2 cellular contexts compared by ENCODE assay signal in genomic region chr7:47949703-47950102, GRCh38.
TF ChIP-seq lines count a peak whose summit lies in the region.

No MANE protein-coding gene starts in this region.

TF ChIP-seq in GM23338, 12 proteins besides CTCF, POLR2A, EP300 and RAD21:
- TF ChIP-seq STAT1 (IDR thresholded peaks at IDR 0.05; ENCODE audit: unreplicated experiment): no peak
- no peak for TF ChIP-seq NANOG (IDR thresholded peaks at IDR 0.05; ENCODE audit: borderline replicate concordance)
- no peak for TF ChIP-seq ETS1 (IDR thresholded peaks at IDR 0.05)
- TF ChIP-seq CREB1 (CRISPR knock-in tag; IDR thresholded peaks at IDR 0.05; ENCODE audit: low read depth): no peak
- TF ChIP-seq ZNF462 (CRISPR knock-in tag; IDR thresholded peaks at IDR 0.05): no peak
- no peak for TF ChIP-seq REST (IDR thresholded peaks at IDR 0.05; ENCODE audit: unreplicated experiment)
- no peak for TF ChIP-seq EZH2 (IDR thresholded peaks at IDR 0.05; ENCODE audit: low read depth, unreplicated experiment)

TF ChIP-seq in H1, 55 proteins besides CTCF, POLR2A, EP300 and RAD21:
- no peak for TF ChIP-seq KDM4A (IDR thresholded peaks at IDR 0.05; ENCODE audit: low read depth, low read length, severe bottlenecking)
- TF ChIP-seq MAFK (IDR thresholded peaks at IDR 0.05; ENCODE audit: low read depth, low read length): no peak
- no peak for TF ChIP-seq SRF (IDR thresholded peaks at IDR 0.05; ENCODE audit: low read depth, low read length)
- no peak for TF ChIP-seq CHD7 (IDR thresholded peaks at IDR 0.05; ENCODE audit: insufficient replicate concordance, low read length)
- no peak for TF ChIP-seq RXRA (IDR thresholded peaks at IDR 0.05; ENCODE audit: insufficient read depth, low read depth, low read length)
- no peak for TF ChIP-seq EGR1 (IDR thresholded peaks at IDR 0.05; ENCODE audit: borderline replicate concordance, low read depth, low read length)
- TF ChIP-seq TBP (IDR thresholded peaks at IDR 0.05; ENCODE audit: low read depth, low read length): no peak
- TF ChIP-seq KDM1A (IDR thresholded peaks at IDR 0.05; ENCODE audit: borderline replicate concordance, low read length): no peak
- no peak for TF ChIP-seq GABPA (IDR thresholded peaks at IDR 0.05; ENCODE audit: borderline replicate concordance, insufficient read depth, low read length)
- TF ChIP-seq CBX8 (IDR thresholded peaks at IDR 0.05; ENCODE audit: borderline replicate concordance, low read depth, low read length): no peak
- TF ChIP-seq ATF2 (IDR thresholded peaks at IDR 0.05; ENCODE audit: low read length): no peak
- TF ChIP-seq RFX5 (IDR thresholded peaks at IDR 0.05; ENCODE audit: borderline replicate concordance, low read depth, low read length): no peak
- TF ChIP-seq SUZ12 (IDR thresholded peaks at IDR 0.05; ENCODE audit: low read length): no peak
- TF ChIP-seq ZNF274 (IDR thresholded peaks at IDR 0.05; ENCODE audit: borderline replicate concordance, extremely low read depth, low read length): no peak
- TF ChIP-seq MAX (IDR thresholded peaks at IDR 0.05): no peak
- no peak for TF ChIP-seq SIN3A (conservative IDR thresholded peaks at IDR 0.05 in 1 of 2, IDR thresholded peaks at IDR 0.05 in 1 of 2; ENCODE audit: low read depth in 1 of 2, low read length in 2 of 2)
- TF ChIP-seq JUND (IDR thresholded peaks at IDR 0.05; ENCODE audit: low read length): no peak
- TF ChIP-seq HDAC6 (IDR thresholded peaks at IDR 0.05; ENCODE audit: low read depth, low read length): no peak
